8 cellular contexts compared by ENCODE assay signal in genomic region chr5:172059661-172060100, GRCh38. TPM values are rescaled to one million over a fixed set of nuclear protein-coding genes. Genes with fewer than 3 reads are reported as not detected.
DNase-seq lines count a peak whose midpoint lies in the region; ATAC-seq and TF ChIP-seq lines count a peak whose summit lies in the region.

No MANE protein-coding gene starts in this region.

- no peaks in the 10 kb centered on the region for H3K23me2 ChIP-seq in H9 (ENCODE audit: insufficient read length, low read depth, low read length, poor library complexity, severe bottlenecking)

- H3K4me2 ChIP-seq in H9 (ENCODE audit: insufficient read depth, insufficient read length, low read length), result no peak overlapping the region

- no peak overlapping the region for H2AK5ac ChIP-seq in H9 (ENCODE audit: insufficient read length, low read length)

- H3K27me3 ChIP-seq in H9 (ENCODE audit: insufficient read depth, low read length) (no peaks in the 10 kb centered on the region), adrenal gland (no peaks in the 10 kb centered on the region)

- no peak overlapping the region for H2BK20ac ChIP-seq in H9 (ENCODE audit: low read depth, low read length, poor library complexity, severe bottlenecking)

- H4K5ac ChIP-seq in H9 (ENCODE audit: insufficient read length, low read depth, low read length), result no peak overlapping the region

- H3K27ac Mint-ChIP-seq in CD14-positive monocyte, result peak overlapping the region in 2 of 7 donors; percentile 61 to 79
- H3K27ac Mint-ChIP-seq in H9, result peak overlapping the region in 2 of 3 experiments; percentile 28 to 79; a peak in 3 of 7 replicates

- DNase-seq in CD14-positive monocyte (ENCODE audit: low spot score) (no peak), H9 (no peak), adrenal gland (peak in 1 of 7 donors; percentile 14), lung microvascular endothelial cell (ENCODE audit: low read depth in 2 of 2) (peak; percentile 47 to 56), mucosa of gallbladder (ENCODE audit: low spot score) (no peak), middle frontal gyrus (ENCODE audit: extremely low spot score, low spot score) (no peak)

- H3K9ac ChIP-seq in H9 (ENCODE audit: extremely low read depth, insufficient read length, low read length), result no peak overlapping the region

- H3K9me3 Mint-ChIP-seq in CD14-positive monocyte (peaks cover 0 to 5% (median 0%) of the 10 kb centered on the region in 7 donors), H9 (peaks cover 4 to 5% of the 10 kb centered on the region in 2 experiments)

- ATAC-seq in HG02885 (IDR thresholded peaks at IDR 0.05; ENCODE audit: poor library complexity, unreplicated experiment), result no peak
- no peak for ATAC-seq in GM21360 (IDR thresholded peaks at IDR 0.05; ENCODE audit: unreplicated experiment)

- H3K36me3 Mint-ChIP-seq in CD14-positive monocyte, result peaks cover 88 to 98% of the 10 kb centered on the region in 2 donors
- peaks cover 21 to 31% (median 30%) of the 10 kb centered on the region in 3 experiments for H3K36me3 Mint-ChIP-seq in H9 (ENCODE audit: insufficient read depth in 1 of 3, low read depth in 3 of 3)

- H3K9me3 ChIP-seq in H9 (ENCODE audit: control insufficient read depth, low read depth, low read length), result no peaks in the 10 kb centered on the region
- H3K9me3 ChIP-seq in adrenal gland (replicated peaks in 1 of 3), result no peaks in the 10 kb centered on the region

- H3K18ac ChIP-seq in H9 (ENCODE audit: insufficient read length, low read depth, low read length), result no peak overlapping the region

- H2BK15ac ChIP-seq in H9 (ENCODE audit: low read depth, low read length), result no peak overlapping the region

- no peak overlapping the region for H4K8ac ChIP-seq in H9 (replicated peaks; ENCODE audit: insufficient read length, low read depth, low read length)

- peak; percentile 71 for TF ChIP-seq CTCF in CD14-positive monocyte (IDR thresholded peaks at IDR 0.05)
- TF ChIP-seq CTCF in H9 (conservative IDR thresholded peaks at IDR 0.05), result peak; percentile 82
- peak; percentile 36 to 56 (median 48) for TF ChIP-seq CTCF in adrenal gland (IDR thresholded peaks at IDR 0.05)

- H4K20me1 ChIP-seq in H9 (ENCODE audit: control insufficient read depth, insufficient read depth, insufficient read length), result no peaks in the 10 kb centered on the region

- H3K4me1 ChIP-seq in H9 (ENCODE audit: insufficient read depth, low read length) (no peaks in the 10 kb centered on the region), adrenal gland (replicated peaks in 1 of 2) (no peaks in the 10 kb centered on the region)

- H3K79me2 ChIP-seq in H9 (ENCODE audit: insufficient read depth, low read length), result no peaks in the 10 kb centered on the region

- no peak overlapping the region for H3T11ph ChIP-seq in H9 (ENCODE audit: low read length)

- no peak overlapping the region for H3K14ac ChIP-seq in H9 (ENCODE audit: insufficient read depth, low read length)

- H3K56ac ChIP-seq in H9 (ENCODE audit: insufficient read length, low read depth, low read length), result no peak overlapping the region

- no peak overlapping the region for H3K4ac ChIP-seq in H9 (ENCODE audit: low read depth, low read length)

- H3K36me3 ChIP-seq in adrenal gland (replicated peaks in 1 of 2), result peaks cover 0 to 50% of the 10 kb centered on the region in 2 donors

- WGBS in H9 (ENCODE audit: extremely low coverage, insufficient read length, low lambda C conversion rate), result no CpG with 5 or more reads among the region's 5 CpGs
- WGBS in adrenal gland, 4 donors, result 65 to 77% (median 74%) methylated on average over 5 of the region's 5 CpGs

- H3K4me1 Mint-ChIP-seq in CD14-positive monocyte (no peaks in the 10 kb centered on the region), H9 (peaks cover 13% of the 10 kb centered on the region in 2 experiments)

- H3K27me3 Mint-ChIP-seq in CD14-positive monocyte (ENCODE audit: low read depth in 3 of 3), result peaks cover 0 to 8% (median 0%) of the 10 kb centered on the region in 3 donors
- no peaks in the 10 kb centered on the region; the same call in 1 of the 2 replicates for H3K27me3 Mint-ChIP-seq in H9 (ENCODE audit: low read depth)

- TF ChIP-seq POLR2A in adrenal gland (IDR thresholded peaks at IDR 0.05), result no peak

- no peaks in the 10 kb centered on the region for H3K79me1 ChIP-seq in H9 (ENCODE audit: insufficient read depth, low read depth, low read length, poor library complexity, severe bottlenecking)

- no peak overlapping the region for H3K23ac ChIP-seq in H9 (ENCODE audit: insufficient read length, low read depth, low read length)

- intact Hi-C loops in CD14-positive monocyte (cut with micrococcal nuclease) (loop anchor here in 1 of 2 donors (5.0 kb wide), 1 partner anchor 38 kb away; no protein-coding TSS in a partner anchor), adrenal gland (cut with DNase I) (no loop called here)

- H2BK120ac ChIP-seq in H9 (ENCODE audit: low read depth, low read length, poor library complexity, severe bottlenecking), result no peak overlapping the region

- no peak overlapping the region for H3K4me3 Mint-ChIP-seq in CD14-positive monocyte
- H3K4me3 Mint-ChIP-seq in H9, result no peak overlapping the region

- H3K4me3 ChIP-seq in adrenal gland, result no peak overlapping the region

- no peak overlapping the region for H2AFZ ChIP-seq in H9 (ENCODE audit: low read length)

- no peak overlapping the region for H2BK5ac ChIP-seq in H9 (ENCODE audit: insufficient read length, low read length)

- H4K91ac ChIP-seq in H9 (ENCODE audit: insufficient read length, low read depth, low read length), result no peak overlapping the region

- no peak overlapping the region for H2BK12ac ChIP-seq in H9 (ENCODE audit: insufficient read length, low read depth, low read length)

- H3K27ac ChIP-seq in H9 (ENCODE audit: insufficient read length, low read depth, low read length) (no peak overlapping the region), adrenal gland (no peak overlapping the region)

RNA-seq across cellular contexts. Expression of gene FBXW11, which starts 53.2 kb away (rescaled TPM):
- polyA plus RNA-seq in CD14-positive monocyte, result 10 to 100 TPM; 18.2 to 24.5 TPM
- total RNA-seq in H9 (2021), result 84.0 and 85.3 TPM in 2 replicates
- 10 to 100 TPM; 41.7 to 89.0 (median 71.6) TPM for total RNA-seq in adrenal gland
- polyA plus RNA-seq in adrenal gland, result 10 to 100 TPM in 2 of 3 donors, 1 to 10 TPM in 1; 6.8 to 51.6 (median 11.1) TPM
- 49.0 and 61.5 TPM in 2 replicates for total RNA-seq in lung microvascular endothelial cell
- total RNA-seq in mucosa of gallbladder, result 54.1 TPM

Comparison
In these comparisons a context has a peak if more than half of its experiments do, and no peak if none do; other contexts are left out.
1. DNase-seq: peak in lung microvascular endothelial cell (2 of 2); none in CD14-positive monocyte (single experiment), H9 (single experiment), mucosa of gallbladder (single experiment) and middle frontal gyrus (single experiment).
2. Peak in every context shown above with its lines, with median percentiles within 50 percentile points of each other: CTCF ChIP-seq.